Comparison of ENCODE assay signal across 27 cellular contexts in the genomic region with DNA sequence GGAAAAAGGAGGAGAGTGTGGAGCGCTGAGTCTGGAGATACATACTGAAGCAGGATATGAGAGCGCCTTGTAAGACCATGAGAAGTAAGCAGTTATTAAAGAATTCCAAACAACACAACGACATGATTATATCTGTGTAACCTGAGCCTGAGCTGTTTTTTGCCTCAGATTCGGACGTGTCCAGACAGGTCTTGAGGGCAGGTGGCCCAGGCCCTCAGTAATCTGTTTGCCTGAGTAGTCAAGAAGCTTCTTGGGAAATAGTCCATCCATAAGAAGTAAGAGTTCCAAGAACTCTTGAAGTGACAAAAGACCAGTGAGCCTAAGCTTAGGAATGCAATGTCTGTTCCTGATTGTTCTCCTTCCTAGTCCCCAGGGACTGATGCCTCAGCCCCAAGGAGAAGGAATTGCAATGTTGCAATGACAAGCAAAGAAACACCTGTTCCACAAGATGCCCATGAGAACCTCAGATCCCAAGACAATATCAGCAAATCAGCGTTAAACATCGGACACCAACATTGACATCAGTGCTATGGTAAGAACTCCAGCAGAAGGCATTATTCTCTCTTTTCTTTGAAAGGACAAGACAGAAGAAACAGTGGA.
DNase-seq lines count a peak whose midpoint lies in the region; ATAC-seq, FAIRE-seq and TF ChIP-seq lines count a peak whose summit lies in the region.
"Had no signal": no experiment of that assay in that cellular context is flagged by ENCODE, and none has a peak within 500 bp of the region (broad histone marks: within the 10 kb centered on the region; RNA-seq: fewer than 3 reads in every experiment).

No MANE protein-coding gene starts in this region.

- no peak for ATAC-seq in GM21723 (IDR thresholded peaks at IDR 0.05; ENCODE audit: unreplicated experiment)
- ATAC-seq in HG02938 (IDR thresholded peaks at IDR 0.05; ENCODE audit: unreplicated experiment): no peak
- no peak for ATAC-seq in HG03565 (IDR thresholded peaks at IDR 0.05; ENCODE audit: unreplicated experiment)
- ATAC-seq: A549; activated naive CD4-positive, alpha-beta T cell treated with anti-CD3 and anti-CD28 coated beads, Interleukin-2, amount 50 U/mL, for 72 hours; GM12878; HepG2; left colon; upper lobe of right lung had no signal

- TF ChIP-seq POLR2A in H54 (IDR thresholded peaks at IDR 0.05; ENCODE audit: low read depth, low read length): no peak

- FAIRE-seq in H54 (lab: Jason Lieb, UNC): no peak
- FAIRE-seq: A549, GM12878, HepG2 had no signal

- peak; percentile 23 for DNase-seq in NCI-H748 (lab: John Stamatoyannopoulos, UW; ENCODE audit: unreplicated experiment)
- DNase-seq in NCI-H748 treated with DMSO at 0.1 percent for 48 hours (lab: John Stamatoyannopoulos, UW): no peak
- peak; percentile 43 for DNase-seq in NCI-H2171 (lab: John Stamatoyannopoulos, UW)
- peak; percentile 60 for DNase-seq in epithelial cell of esophagus (ENCODE audit: low read depth)
- DNase-seq in H54 (ENCODE audit: insufficient read length, low spot score): no peak
- DNase-seq: activated CD8-positive, alpha-beta memory T cell treated with anti-CD3 and anti-CD28 coated beads for 24 hours; activated effector memory CD4-positive, alpha-beta T cell treated with Interleukin-2 at 50 U/mL for 16 hours; amygdala; brain microvascular endothelial cell; EL; immature natural killer cell; Karpas-422; left colon; mesenchymal stem cell; NCI-H1694; SHP77 treated with DMSO at 0.1 percent for 48 hours; stimulated activated naive CD4-positive, alpha-beta T cell; upper lobe of right lung had no signal

- no peak overlapping the region for H3K4me3 ChIP-seq in epithelial cell of esophagus (ENCODE audit: low read length)
- H3K4me3 ChIP-seq: A549, GM12878, HAP-1, smooth muscle cell, upper lobe of right lung had no signal

- no peak for TF ChIP-seq CTCF in epithelial cell of esophagus (IDR thresholded peaks at IDR 0.05; ENCODE audit: insufficient read depth, low read depth, low read length, missing control alignments)

Comparison
In these comparisons a context has a peak if more than half of its experiments do, and no peak if none do; other contexts are left out.
1. DNase-seq: peak in NCI-H748 (single experiment), NCI-H2171 (single experiment) and epithelial cell of esophagus (single experiment); none in NCI-H748 treated with DMSO at 0.1 percent for 48 hours (single experiment) and H54 (single experiment).